8 cellular contexts compared by ENCODE assay signal in genomic region chr5:97231025-97231636, GRCh38. TPM values are rescaled to one million over a fixed set of nuclear protein-coding genes. Genes with fewer than 3 reads are reported as not detected.
A peak's percentile ranks its signal among the peaks of the same experiment; 100 is the strongest.
DNase-seq lines count a peak whose midpoint lies in the region; ATAC-seq and TF ChIP-seq lines count a peak whose summit lies in the region.

No MANE protein-coding gene starts in this region.

- H3K4me1 Mint-ChIP-seq in activated T-cell treated with anti-CD3 and anti-CD28 coated beads, Interleukin-2, amount 50 U/mL, for 4 hours (ENCODE audit: low read depth): no peaks in the 10 kb centered on the region

- WGBS in iPS DF 6.9 (ENCODE audit: insufficient coverage, insufficient read length): no CpG with 5 or more reads among the region's 4 CpGs
- 2 to 11% (median 2%) methylated on average over 4 of the region's 4 CpGs for WGBS in spleen, 5 donors

- H3K27ac ChIP-seq in brain microvascular endothelial cell: no peak overlapping the region
- no peak overlapping the region for H3K27ac ChIP-seq in iPS DF 6.9 (ENCODE audit: low read length)
- H3K27ac ChIP-seq in spleen: no peak overlapping the region

- H3K36me3 ChIP-seq in brain microvascular endothelial cell (replicated peaks) (no peaks in the 10 kb centered on the region), iPS DF 6.9 (ENCODE audit: control insufficient read depth, insufficient read depth, low read length) (no peaks in the 10 kb centered on the region), spleen (no peaks in the 10 kb centered on the region)

- H3K9me3 Mint-ChIP-seq in activated T-cell treated with anti-CD3 and anti-CD28 coated beads, Interleukin-2, amount 50 U/mL, for 4 hours: no peaks in the 10 kb centered on the region

- H3K36me3 Mint-ChIP-seq in activated T-cell treated with anti-CD3 and anti-CD28 coated beads, Interleukin-2, amount 50 U/mL, for 4 hours (ENCODE audit: insufficient read depth): no peaks in the 10 kb centered on the region

- intact Hi-C loops in spleen (cut with DNase I; ENCODE audit: low total_unique reads): no loop called here

- in situ Hi-C loops in brain microvascular endothelial cell (cut with HindIII; ENCODE audit: low pct_ligation_motif_present, low sequenced_read_pairs): no loop called here

- no peak for TF ChIP-seq POLR2A in spleen (IDR thresholded peaks at IDR 0.05)

- H3K4me1 ChIP-seq in iPS DF 6.9 (ENCODE audit: control insufficient read depth, insufficient read depth, low read length): no peaks in the 10 kb centered on the region
- peaks cover 0 to 7% (median 0%) of the 10 kb centered on the region in 6 donors for H3K4me1 ChIP-seq in spleen

- peak; percentile 78 for TF ChIP-seq CTCF in brain microvascular endothelial cell (IDR thresholded peaks at IDR 0.05; ENCODE audit: low read depth, low read length, missing control alignments)
- TF ChIP-seq CTCF in spleen (IDR thresholded peaks at IDR 0.05 in 8 of 11, conservative IDR thresholded peaks at IDR 0.05 in 3 of 11): peak in 10 of 11 experiments; percentile 27 to 79 (median 68)

- H3K4me3 ChIP-seq in brain microvascular endothelial cell (ENCODE audit: low read depth, low read length) (no peak overlapping the region), iPS DF 6.9 (ENCODE audit: low read length) (no peak overlapping the region), spleen (no peak overlapping the region)

- DNase-seq in activated T-cell treated with anti-CD3 and anti-CD28 coated beads for 4 hours: peak; percentile 4
- DNase-seq in activated T-cell treated with anti-CD3 and anti-CD28 coated beads, Interleukin-2, amount 50 U/mL, for 4 hours: no peak
- peak; percentile 61 for DNase-seq in HT1080 (ENCODE audit: low read depth)
- DNase-seq in NOMO-1 treated with DMSO at 0.1 percent for 48 hours (lab: John Stamatoyannopoulos, UW; ENCODE audit: unreplicated experiment): peak; percentile 84
- peak; percentile 82 for DNase-seq in brain microvascular endothelial cell
- peak; percentile 33 for DNase-seq in iPS DF 6.9 (ENCODE audit: low read depth, low spot score)
- DNase-seq in spleen: no peak

- no peak for ATAC-seq in activated T-cell treated with anti-CD3 and anti-CD28 coated beads, Interleukin-2, amount 50 U/mL, for 4 hours
- ATAC-seq in GM21619 (IDR thresholded peaks at IDR 0.05; ENCODE audit: unreplicated experiment): peak; percentile 95

- H3K27me3 Mint-ChIP-seq in activated T-cell treated with anti-CD3 and anti-CD28 coated beads, Interleukin-2, amount 50 U/mL, for 4 hours (ENCODE audit: low read depth): peaks cover 4% of the 10 kb centered on the region

- H3K4me3 Mint-ChIP-seq in activated T-cell treated with anti-CD3 and anti-CD28 coated beads, Interleukin-2, amount 50 U/mL, for 4 hours: no peak overlapping the region

- H3K27me3 ChIP-seq in brain microvascular endothelial cell (replicated peaks) (no peaks in the 10 kb centered on the region), iPS DF 6.9 (ENCODE audit: control insufficient read depth, insufficient read depth, low read length) (no peaks in the 10 kb centered on the region), spleen (replicated peaks in 1 of 7) (no peaks in the 10 kb centered on the region)

- no peaks in the 10 kb centered on the region for H3K9me3 ChIP-seq in iPS DF 6.9 (ENCODE audit: control insufficient read depth, insufficient read depth, low read length)
- H3K9me3 ChIP-seq in spleen: peaks cover 0 to 13% (median 5%) of the 10 kb centered on the region in 8 donors

RNA-seq across cellular contexts. Expression of gene RIOK2, which starts 48.1 kb away (rescaled TPM):
- 10 to 100 TPM; 51.4 to 59.1 (median 54.2) TPM for total RNA-seq in activated T-cell treated with anti-CD3 and anti-CD28 coated beads, Interleukin-2, amount 50 U/mL, for 4 hours
- 36.2 and 39.0 TPM in 2 replicates for total RNA-seq in HT1080 (2014; rRNA removed; shearing (Covaris generic))
- polyA plus RNA-seq in HT1080 (2015; cell fraction: cytosol; rRNA removed): 16.5 and 18.7 TPM in 2 replicates
- 25.6 and 33.1 TPM in 2 replicates for polyA plus RNA-seq in HT1080 (2015; cell fraction: nucleus; rRNA removed)
- total RNA-seq in spleen: 10 to 100 TPM; 13.9 to 30.0 (median 20.8) TPM
- polyA plus RNA-seq in spleen: 10 to 100 TPM in 1 of 3 donors, 1 to 10 TPM in 2; 8.5 to 10.8 (median 9.3) TPM

Comparison
In these comparisons a context has a peak if more than half of its experiments do, and no peak if none do; other contexts are left out.
1. DNase-seq: peak in activated T-cell treated with anti-CD3 and anti-CD28 coated beads for 4 hours (single experiment), HT1080 (single experiment), NOMO-1 treated with DMSO at 0.1 percent for 48 hours (single experiment), brain microvascular endothelial cell (single experiment) and iPS DF 6.9 (single experiment); none in activated T-cell treated with anti-CD3 and anti-CD28 coated beads, Interleukin-2, amount 50 U/mL, for 4 hours (single experiment) and spleen (single experiment).